ENCODE assay signal across 31 cellular contexts in genomic region chr19:42065511-42065910, GRCh38. TPM values are rescaled to one million over a fixed set of nuclear protein-coding genes. Genes with fewer than 3 reads are reported as not detected.
"Had no signal": no experiment of that assay in that cellular context is flagged by ENCODE, and none has a peak within 500 bp of the region (broad histone marks: within the 10 kb centered on the region; RNA-seq: fewer than 3 reads in every experiment).

No MANE protein-coding gene starts in this region.

- H3K9me3 Mint-ChIP-seq: activated B cell treated with CpG ODN at 0.5 μM for 24 hours; activated CD8-positive, alpha-beta T cell treated with anti-CD3 and anti-CD28 coated beads for 36 hours; activated naive CD4-positive, alpha-beta T cell treated with anti-CD3 and anti-CD28 coated beads for 36 hours; activated naive CD4-positive, alpha-beta T cell treated with anti-CD3 and anti-CD28 coated beads, Interleukin-2, amount 50 U/mL, for 24 hours; activated naive CD8-positive, alpha-beta T cell treated with anti-CD3 and anti-CD28 coated beads for 36 hours; activated naive CD8-positive, alpha-beta T cell treated with anti-CD3 and anti-CD28 coated beads, Interleukin-2, amount 50 U/mL, for 24 hours; activated T-cell treated with anti-CD3 and anti-CD28 coated beads, Interleukin-2, amount 50 U/mL, for 4 hours; activated T-helper 17 cell treated with anti-CD3 and anti-CD28 coated beads, Interleukin-2, amount 50 U/mL, for 72 hours; T-cell; T-helper 1 cell treated with Interleukin-12 subunit alpha and Interleukin-12 subunit beta and Interleukin-4 antibody, amounts not matched to agents 30 μg/mL and 1 μg/mL, for 36 hours; T-helper 2 cell treated with Interferon-gamma antibody and Interleukin-4, amounts not matched to agents 5 μg/mL and 100 μg/mL, for 36 hours had no signal

- H3K27ac Mint-ChIP-seq: activated B cell treated with CpG ODN at 0.5 μM for 24 hours; activated CD8-positive, alpha-beta T cell treated with anti-CD3 and anti-CD28 coated beads for 36 hours; activated naive CD4-positive, alpha-beta T cell treated with anti-CD3 and anti-CD28 coated beads for 36 hours; activated naive CD4-positive, alpha-beta T cell treated with anti-CD3 and anti-CD28 coated beads, Interleukin-2, amount 50 U/mL, for 24 hours; activated naive CD8-positive, alpha-beta T cell treated with anti-CD3 and anti-CD28 coated beads for 36 hours; activated naive CD8-positive, alpha-beta T cell treated with anti-CD3 and anti-CD28 coated beads, Interleukin-2, amount 50 U/mL, for 24 hours; activated T-helper 17 cell treated with anti-CD3 and anti-CD28 coated beads, Interleukin-2, amount 50 U/mL, for 72 hours; T-cell; T-helper 1 cell treated with Interleukin-12 subunit alpha and Interleukin-12 subunit beta and Interleukin-4 antibody, amounts not matched to agents 30 μg/mL and 1 μg/mL, for 36 hours; T-helper 2 cell treated with Interferon-gamma antibody and Interleukin-4, amounts not matched to agents 5 μg/mL and 100 μg/mL, for 36 hours had no signal

- H3K27ac ChIP-seq: adrenal gland, body of pancreas, colonic mucosa, epithelial cell of prostate, esophagus squamous epithelium, gastroesophageal sphincter, WERI-Rb-1 had no signal

- H3K27me3 ChIP-seq: gastroesophageal sphincter had no signal

- H3K27me3 Mint-ChIP-seq: activated T-helper 17 cell treated with anti-CD3 and anti-CD28 coated beads, Interleukin-2, amount 50 U/mL, for 72 hours had no signal

- H3K4me3 Mint-ChIP-seq: activated B cell treated with CpG ODN at 0.5 μM for 24 hours; activated CD8-positive, alpha-beta T cell treated with anti-CD3 and anti-CD28 coated beads for 36 hours; activated naive CD4-positive, alpha-beta T cell treated with anti-CD3 and anti-CD28 coated beads for 36 hours; activated naive CD4-positive, alpha-beta T cell treated with anti-CD3 and anti-CD28 coated beads, Interleukin-2, amount 50 U/mL, for 24 hours; activated naive CD8-positive, alpha-beta T cell treated with anti-CD3 and anti-CD28 coated beads for 36 hours; activated naive CD8-positive, alpha-beta T cell treated with anti-CD3 and anti-CD28 coated beads, Interleukin-2, amount 50 U/mL, for 24 hours; activated T-cell treated with anti-CD3 and anti-CD28 coated beads, Interleukin-2, amount 50 U/mL, for 4 hours; activated T-helper 17 cell treated with anti-CD3 and anti-CD28 coated beads, Interleukin-2, amount 50 U/mL, for 72 hours; T-cell; T-helper 1 cell treated with Interleukin-12 subunit alpha and Interleukin-12 subunit beta and Interleukin-4 antibody, amounts not matched to agents 30 μg/mL and 1 μg/mL, for 36 hours; T-helper 2 cell treated with Interferon-gamma antibody and Interleukin-4, amounts not matched to agents 5 μg/mL and 100 μg/mL, for 36 hours had no signal

- ATAC-seq: activated CD4-positive, CD25-positive, alpha-beta regulatory T cell treated with anti-CD3 and anti-CD28 coated beads, Interleukin-2, amount 50 U/mL, for 24 hours; activated CD8-positive, alpha-beta T cell treated with anti-CD3 and anti-CD28 coated beads for 36 hours; activated naive CD8-positive, alpha-beta T cell treated with anti-CD3 and anti-CD28 coated beads, Interleukin-2, amount 50 U/mL, for 24 hours; activated T-cell treated with anti-CD3 and anti-CD28 coated beads, Interleukin-2, amount 50 U/mL, for 4 hours; activated T-helper 17 cell treated with anti-CD3 and anti-CD28 coated beads, Interleukin-2, amount 50 U/mL, for 72 hours; body of pancreas; gastroesophageal sphincter; T-cell had no signal

- H3K4me1 Mint-ChIP-seq: activated B cell treated with CpG ODN at 0.5 μM for 24 hours; activated naive CD4-positive, alpha-beta T cell treated with anti-CD3 and anti-CD28 coated beads, Interleukin-2, amount 50 U/mL, for 24 hours; activated naive CD8-positive, alpha-beta T cell treated with anti-CD3 and anti-CD28 coated beads, Interleukin-2, amount 50 U/mL, for 24 hours; activated T-helper 17 cell treated with anti-CD3 and anti-CD28 coated beads, Interleukin-2, amount 50 U/mL, for 72 hours; T-cell had no signal

- H3K9me3 ChIP-seq: adrenal gland, body of pancreas, colonic mucosa, esophagus squamous epithelium, gastroesophageal sphincter had no signal

- H3K36me3 ChIP-seq: adrenal gland, colonic mucosa had no signal

- H3K36me3 Mint-ChIP-seq: activated naive CD4-positive, alpha-beta T cell treated with anti-CD3 and anti-CD28 coated beads, Interleukin-2, amount 50 U/mL, for 24 hours; activated naive CD8-positive, alpha-beta T cell treated with anti-CD3 and anti-CD28 coated beads for 36 hours; T-cell had no signal

- H3K4me3 ChIP-seq: adrenal gland, body of pancreas, colonic mucosa, esophagus squamous epithelium, gastroesophageal sphincter had no signal

- DNase-seq: activated B cell treated with CpG ODN at 0.5 μM for 24 hours; activated CD4-positive, alpha-beta T cell treated with anti-CD3 and anti-CD28 coated beads for 48 hours; activated CD4-positive, alpha-beta T cell treated with anti-CD3 and anti-CD28 coated beads, Interleukin-2, amount 50 U/mL, for 1 hour; activated CD4-positive, alpha-beta T cell treated with anti-CD3 and anti-CD28 coated beads, Interleukin-2, amount 50 U/mL, for 48 hours; activated CD8-positive, alpha-beta memory T cell treated with anti-CD3 and anti-CD28 coated beads for 24 hours; activated CD8-positive, alpha-beta T cell treated with anti-CD3 and anti-CD28 coated beads for 36 hours; activated effector memory CD4-positive, alpha-beta T cell treated with anti-CD3 and anti-CD28 coated beads, Interleukin-2, amount 50 U/mL, for 16 hours; activated naive CD4-positive, alpha-beta T cell treated with anti-CD3 and anti-CD28 coated beads for 36 hours; activated naive CD8-positive, alpha-beta T cell treated with anti-CD3 and anti-CD28 coated beads for 36 hours; activated naive CD8-positive, alpha-beta T cell treated with anti-CD3 and anti-CD28 coated beads, Interleukin-2, amount 50 U/mL, for 24 hours; activated T-cell treated with anti-CD3 and anti-CD28 coated beads, Interleukin-2, amount 50 U/mL, for 4 hours; aorta; body of pancreas; central memory CD4-positive, alpha-beta T cell; colonic mucosa; effector CD8-positive, alpha-beta T cell; esophagus squamous epithelium; foreskin melanocyte; T-cell; T1000 had no signal

- H3K4me1 ChIP-seq: adrenal gland, body of pancreas, colonic mucosa had no signal

RNA-seq across cellular contexts. Expression of gene GRIK5, which starts 4.5 kb away (rescaled TPM):
- total RNA-seq: dermis microvascular lymphatic vessel endothelial cell, fibroblast of villous mesenchyme had no signal
